Comparison of ENCODE assay signal across 15 cellular contexts in genomic region chr2:187542123-187542522, GRCh38. TPM values are rescaled to one million over a fixed set of nuclear protein-coding genes. Genes with fewer than 3 reads are reported as not detected.
DNase-seq lines count a peak whose midpoint lies in the region; ATAC-seq and TF ChIP-seq lines count a peak whose summit lies in the region.
"Had no signal": no experiment of that assay in that cellular context is flagged by ENCODE, and none has a peak within 500 bp of the region (broad histone marks: within the 10 kb centered on the region; RNA-seq: fewer than 3 reads in every experiment).

No MANE protein-coding gene starts in this region.

- H3K27ac ChIP-seq in SJCRH30 = peak overlapping the region; percentile 34
- H3K27ac ChIP-seq in fibroblast of lung (ENCODE audit: insufficient read depth, low read length) = peak overlapping the region; percentile 60
- no peak overlapping the region for H3K27ac ChIP-seq in trophoblast cell (ENCODE audit: low read depth, low read length)
- H3K27ac ChIP-seq: BLaER1 treated with 17β-estradiol and CSF1 and Interleukin-3, amounts not matched to agents 10 nM and 100 nM had no signal

- H4K12ac ChIP-seq in trophoblast cell (ENCODE audit: low read depth, low read length) = no peak overlapping the region

- H3K9me3 ChIP-seq in Caco-2 (no peaks in the 10 kb centered on the region), SJCRH30 (replicated peaks) (peaks cover 6% of the 10 kb centered on the region; the same call in 1 of the 2 replicates), fibroblast of lung (ENCODE audit: control insufficient read depth, insufficient read depth, low read depth, low read length) (no peaks in the 10 kb centered on the region), trophoblast cell (ENCODE audit: insufficient read depth, low read depth, low read length) (no peaks in the 10 kb centered on the region)
- H3K9me3 ChIP-seq: adrenal gland had no signal

- WGBS in trophoblast cell (ENCODE audit: extremely low coverage, insufficient coverage, insufficient read length) = no CpG with 5 or more reads among the region's 2 CpGs

- H2AFZ ChIP-seq in fibroblast of lung (ENCODE audit: low read length) (no peak overlapping the region), trophoblast cell (ENCODE audit: insufficient read depth, low read length, poor library complexity) (no peak overlapping the region)

- no peaks in the 10 kb centered on the region for H3K9me3 Mint-ChIP-seq in Caco-2 (ENCODE audit: unreplicated experiment)
- H3K9me3 Mint-ChIP-seq: naive B cell had no signal

- H2BK12ac ChIP-seq in trophoblast cell (ENCODE audit: low read length) = no peak overlapping the region

- no peak overlapping the region for H3K14ac ChIP-seq in trophoblast cell (ENCODE audit: low read length)

- H3K4ac ChIP-seq in trophoblast cell (ENCODE audit: low read depth, low read length) = no peak overlapping the region

- peak overlapping the region; percentile 56 for H3K4me3 Mint-ChIP-seq in Caco-2 (ENCODE audit: unreplicated experiment)
- H3K4me3 Mint-ChIP-seq: naive B cell had no signal

- H3K4me3 ChIP-seq in Caco-2 (ENCODE audit: low read depth, low read length) = no peak overlapping the region
- H3K4me3 ChIP-seq in SJCRH30 = no peak overlapping the region
- H3K4me3 ChIP-seq in fibroblast of lung (replicated peaks in 1 of 4; ENCODE audit: control extremely low read depth in 1 of 4, insufficient read depth in 1 of 4, low read depth in 3 of 4, low read length in 4 of 4) = no peak overlapping the region
- no peak overlapping the region for H3K4me3 ChIP-seq in trophoblast cell (ENCODE audit: low read depth, low read length)
- H3K4me3 ChIP-seq: adrenal gland; BLaER1 treated with 17β-estradiol and CSF1 and Interleukin-3, amounts not matched to agents 10 nM and 100 nM had no signal

- no peak overlapping the region for H4K8ac ChIP-seq in trophoblast cell (ENCODE audit: low read depth, low read length)

- no peak for DNase-seq in Caco-2
- no peak for DNase-seq in SJCRH30
- peak in 1 of 2 donors; percentile 51 for DNase-seq in fibroblast of lung (ENCODE audit: low read depth in 2 of 2)
- DNase-seq in sciatic nerve (ENCODE audit: low spot score) = no peak
- no peak for DNase-seq in cortex of kidney (lab: John Stamatoyannopoulos, UW)
- DNase-seq in trophoblast cell = no peak
- DNase-seq: activated CD8-positive, alpha-beta memory T cell treated with anti-CD3 and anti-CD28 coated beads, Interleukin-2, amount 50 U/mL, for 4 hours; naive B cell; NCI-H1105 treated with DMSO at 0.1 percent for 48 hours; NCI-H524; stimulated activated CD8-positive, alpha-beta memory T cell treated with anti-CD3 and anti-CD28 coated beads, Interleukin-4, amount 100 ng/mL, for 48 hours had no signal

- peak overlapping the region; percentile 51 for H3K4me2 ChIP-seq in fibroblast of lung (ENCODE audit: extremely low read depth, insufficient read depth, low read length)
- no peak overlapping the region for H3K4me2 ChIP-seq in trophoblast cell (ENCODE audit: low read length)

- H3K4me1 ChIP-seq in Caco-2 (peaks cover 27% of the 10 kb centered on the region), SJCRH30 (peaks cover 49% of the 10 kb centered on the region), fibroblast of lung (ENCODE audit: control insufficient read depth, extremely low read depth, insufficient read depth, low read length) (peaks cover 21% of the 10 kb centered on the region), trophoblast cell (ENCODE audit: control insufficient read depth in 1 of 2, insufficient read depth in 2 of 2, low read length in 2 of 2) (peaks cover 0 to 2% of the 10 kb centered on the region in 2 experiments)

- H3K79me1 ChIP-seq in trophoblast cell (ENCODE audit: low read length) = peaks cover 2% of the 10 kb centered on the region

- no peak for TF ChIP-seq CTCF in Caco-2 (IDR thresholded peaks at IDR 0.05; ENCODE audit: insufficient read depth in 1 of 2, low read depth in 1 of 2, low read length in 1 of 2, severe bottlenecking in 1 of 2, unreplicated experiment in 1 of 2)
- TF ChIP-seq CTCF in fibroblast of lung (conservative IDR thresholded peaks at IDR 0.05 in 1 of 2, IDR thresholded peaks at IDR 0.05 in 1 of 2; ENCODE audit: low read depth in 1 of 2, low read length in 2 of 2) = no peak

- H3K27ac Mint-ChIP-seq in Caco-2 (ENCODE audit: unreplicated experiment) = peak overlapping the region; percentile 30
- H3K27ac Mint-ChIP-seq: naive B cell had no signal

- H3K18ac ChIP-seq in trophoblast cell (ENCODE audit: low read length) = no peak overlapping the region

- ATAC-seq in sciatic nerve (peak; percentile 13), HG03469 (IDR thresholded peaks at IDR 0.05; ENCODE audit: unreplicated experiment) (no peak), GM18519 (IDR thresholded peaks at IDR 0.05; ENCODE audit: low FRiP score, unreplicated experiment) (no peak)

- intact Hi-C loops in Caco-2 (cut with micrococcal nuclease; ENCODE audit: unreplicated experiment) = no loop called here
- intact Hi-C loops in sciatic nerve (cut with DNase I) = no loop called here

- H3K4me1 Mint-ChIP-seq in Caco-2 (ENCODE audit: low read depth, unreplicated experiment) = peaks cover 25% of the 10 kb centered on the region
- H3K4me1 Mint-ChIP-seq: naive B cell had no signal

- H4K20me1 ChIP-seq in fibroblast of lung (ENCODE audit: control insufficient read depth, extremely low read depth, insufficient read depth, low read length) = no peaks in the 10 kb centered on the region
- H4K20me1 ChIP-seq: BLaER1 treated with 17β-estradiol and CSF1 and Interleukin-3, amounts not matched to agents 10 nM and 100 nM had no signal

- no peak overlapping the region for H3K23ac ChIP-seq in trophoblast cell (ENCODE audit: low read length)

- H3K36me3 ChIP-seq in Caco-2 (ENCODE audit: control insufficient read depth, insufficient read depth, low read length) = no peaks in the 10 kb centered on the region
- H3K36me3 ChIP-seq in SJCRH30 = peaks cover 16% of the 10 kb centered on the region
- no peaks in the 10 kb centered on the region for H3K36me3 ChIP-seq in fibroblast of lung (ENCODE audit: control insufficient read depth, insufficient read depth, low read length)
- peaks cover 0 to 3% of the 10 kb centered on the region in 2 experiments for H3K36me3 ChIP-seq in trophoblast cell (ENCODE audit: control insufficient read depth in 1 of 2, insufficient read depth in 2 of 2, low read length in 2 of 2)
- H3K36me3 ChIP-seq: adrenal gland; BLaER1 treated with 17β-estradiol and CSF1 and Interleukin-3, amounts not matched to agents 10 nM and 100 nM had no signal

- H2BK5ac ChIP-seq in trophoblast cell (ENCODE audit: low read depth, low read length, poor library complexity) = no peak overlapping the region

- H3K79me2 ChIP-seq in fibroblast of lung (ENCODE audit: control insufficient read depth, insufficient read depth, low read length) = peaks cover 62% of the 10 kb centered on the region
- no peaks in the 10 kb centered on the region for H3K79me2 ChIP-seq in trophoblast cell (ENCODE audit: control insufficient read depth, insufficient read depth, low read length, poor library complexity)

- POLR2A ChIA-PET in Caco-2 (lab: Charles Lee) = no interaction called here

- no peaks in the 10 kb centered on the region for H3K27me3 Mint-ChIP-seq in Caco-2 (ENCODE audit: insufficient read depth, unreplicated experiment)
- H3K27me3 Mint-ChIP-seq: naive B cell had no signal

- H2BK120ac ChIP-seq in trophoblast cell (ENCODE audit: insufficient read depth, low read length, poor library complexity) = no peak overlapping the region

- H3K9ac ChIP-seq in fibroblast of lung (ENCODE audit: insufficient read depth, low read length) (no peak overlapping the region), trophoblast cell (ENCODE audit: low read length) (no peak overlapping the region)
- H3K9ac ChIP-seq: BLaER1 treated with 17β-estradiol and CSF1 and Interleukin-3, amounts not matched to agents 10 nM and 100 nM had no signal

- no peaks in the 10 kb centered on the region for H3K27me3 ChIP-seq in Caco-2 (replicated peaks; ENCODE audit: control insufficient read depth, insufficient read depth, low read length)
- H3K27me3 ChIP-seq in SJCRH30 = no peaks in the 10 kb centered on the region
- H3K27me3 ChIP-seq in fibroblast of lung (ENCODE audit: control insufficient read depth, insufficient read depth, low read length) = no peaks in the 10 kb centered on the region
- no peaks in the 10 kb centered on the region for H3K27me3 ChIP-seq in trophoblast cell (ENCODE audit: insufficient read depth, low read length)
- H3K27me3 ChIP-seq: adrenal gland; BLaER1 treated with 17β-estradiol and CSF1 and Interleukin-3, amounts not matched to agents 10 nM and 100 nM had no signal

- H4K91ac ChIP-seq in trophoblast cell (ENCODE audit: low read depth, low read length) = no peak overlapping the region

- CTCF ChIA-PET in Caco-2 (lab: Charles Lee) = no interaction called here

- no peak overlapping the region for H2AK5ac ChIP-seq in trophoblast cell (ENCODE audit: low read length)

- H3K36me3 Mint-ChIP-seq in Caco-2 (ENCODE audit: insufficient read depth, unreplicated experiment) = no peaks in the 10 kb centered on the region
- H3K36me3 Mint-ChIP-seq: naive B cell had no signal

- BruUV-seq in Caco-2 (replicated peaks; lab: Mats Ljungman, UMichigan) = no TSS peak

RNA-seq across cellular contexts. Expression of gene TFPI, which starts 12.1 kb away (rescaled TPM):
- total RNA-seq in Caco-2 (2022) (31.0 and 40.2 TPM in 2 replicates), fibroblast of lung (111 and 117 TPM in 2 replicates), sciatic nerve (106 TPM)
- total RNA-seq in SJCRH30 (2014; rRNA removed; shearing (Covaris generic)) = 64.2 and 66.2 TPM in 2 replicates
- polyA plus RNA-seq in fibroblast of lung = 141 and 274 TPM in 2 replicates
- 74.5 and 168 TPM in 2 replicates for polyA plus RNA-seq in fibroblast of lung (2012)
- 12.9 and 40.0 TPM in 2 replicates for polyA minus RNA-seq in fibroblast of lung (ENCODE audit: low replicate concordance)
- polyA plus RNA-seq in trophoblast cell (2013) = 210 and 216 TPM in 2 replicates
